31 cellular contexts compared by ENCODE assay signal in the genomic region with DNA sequence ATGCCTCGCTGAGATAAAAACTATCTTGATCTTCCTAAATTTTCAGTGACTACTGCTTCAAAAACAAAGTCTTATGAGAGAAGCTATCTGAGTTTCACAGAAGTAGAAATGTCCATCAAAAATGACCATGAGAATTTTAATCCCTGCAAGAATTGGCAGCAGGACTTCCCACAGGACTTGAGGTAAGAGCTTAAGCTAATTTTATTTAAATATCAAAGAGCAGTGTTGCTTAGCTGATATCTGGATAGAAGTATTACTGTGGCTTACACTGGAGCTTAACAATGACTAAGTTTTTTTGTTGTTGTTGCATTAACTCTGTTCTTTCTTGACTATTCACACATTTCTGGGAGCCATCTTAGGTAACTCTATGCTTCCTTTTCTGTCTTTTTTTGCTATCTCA.
"Had no signal": no experiment of that assay in that cellular context is flagged by ENCODE, and none has a peak within 500 bp of the region (broad histone marks: within the 10 kb centered on the region; RNA-seq: fewer than 3 reads in every experiment).

No MANE protein-coding gene starts in this region.

- H3K27ac ChIP-seq: ascending aorta, brain microvascular endothelial cell, coronary artery, dorsolateral prefrontal cortex, WERI-Rb-1 had no signal

- H3K4me3 ChIP-seq: ascending aorta, coronary artery, dorsolateral prefrontal cortex had no signal

- H3K9me3 ChIP-seq: ascending aorta had no signal

- H3K27me3 Mint-ChIP-seq: activated B cell treated with CpG ODN at 0.5 μM for 24 hours; activated CD8-positive, alpha-beta T cell treated with anti-CD3 and anti-CD28 coated beads for 36 hours; activated naive CD4-positive, alpha-beta T cell treated with anti-CD3 and anti-CD28 coated beads, Interleukin-2, amount 10 ng/mL, durations not matched to agents 7 days and 5 days; activated naive CD8-positive, alpha-beta T cell treated with anti-CD3 and anti-CD28 coated beads, Interleukin-2, amount 10 ng/mL, durations not matched to agents 7 days and 5 days; central memory CD8-positive, alpha-beta T cell; T-helper 17 cell had no signal

- H3K4me3 Mint-ChIP-seq: activated B cell treated with CpG ODN at 0.5 μM for 24 hours; activated CD8-positive, alpha-beta T cell treated with anti-CD3 and anti-CD28 coated beads for 36 hours; activated naive CD4-positive, alpha-beta T cell treated with anti-CD3 and anti-CD28 coated beads, Interleukin-2, amount 10 ng/mL, durations not matched to agents 7 days and 5 days; activated naive CD8-positive, alpha-beta T cell treated with anti-CD3 and anti-CD28 coated beads, Interleukin-2, amount 10 ng/mL, durations not matched to agents 7 days and 5 days; activated T-helper 1 cell treated with anti-CD3 and anti-CD28 coated beads, Interleukin-12 subunit alpha, Interleukin-12 subunit beta, Interleukin-2, Interleukin-4 antibody, amounts not matched to agents 30 ng/mL and 10 ng/mL and 1 ng/mL, durations not matched to agents 14 hours and 24 hours and 36 hours; central memory CD8-positive, alpha-beta T cell; dendritic cell treated with granulocyte-macrophage colony-stimulating factor and Interleukin-4, amounts not matched to agents 40 ng/mL and 50 ng/mL, for 4 days; endodermal cell; T-helper 17 cell; T-helper 2 cell treated with Interferon-gamma antibody and Interleukin-4, amounts not matched to agents 5 μg/mL and 100 μg/mL, for 36 hours had no signal

- H3K27me3 ChIP-seq: ascending aorta, brain microvascular endothelial cell, dorsolateral prefrontal cortex had no signal

- DNase-seq: activated B cell treated with CpG ODN at 0.5 μM for 24 hours; activated CD4-positive, alpha-beta T cell treated with anti-CD3 and anti-CD28 coated beads for 48 hours; activated CD4-positive, alpha-beta T cell treated with anti-CD3 and anti-CD28 coated beads, Interleukin-2, amount 50 U/mL, for 1 hour; activated CD4-positive, alpha-beta T cell treated with anti-CD3 and anti-CD28 coated beads, Interleukin-2, amount 50 U/mL, for 48 hours; activated CD8-positive, alpha-beta memory T cell treated with anti-CD3 and anti-CD28 coated beads for 24 hours; activated CD8-positive, alpha-beta T cell treated with anti-CD3 and anti-CD28 coated beads for 36 hours; activated effector memory CD4-positive, alpha-beta T cell treated with anti-CD3 and anti-CD28 coated beads, Interleukin-2, amount 50 U/mL, for 16 hours; activated naive CD4-positive, alpha-beta T cell; activated naive CD4-positive, alpha-beta T cell treated with anti-CD3 and anti-CD28 coated beads, Interleukin-2, amount 10 ng/mL, durations not matched to agents 7 days and 5 days; activated naive CD8-positive, alpha-beta T cell treated with anti-CD3 and anti-CD28 coated beads, Interleukin-2, amount 10 ng/mL, durations not matched to agents 7 days and 5 days; activated T-cell treated with anti-CD3 and anti-CD28 coated beads, Interleukin-2, amount 50 U/mL, for 1 hour; activated T-cell treated with anti-CD3 and anti-CD28 coated beads, Interleukin-2, amount 50 U/mL, for 48 hours; brain microvascular endothelial cell; dorsolateral prefrontal cortex; effector memory CD4-positive, alpha-beta T cell; endodermal cell; foreskin fibroblast; T-helper 1 cell; T-helper 17 cell; T1000; WERI-Rb-1 had no signal

- H3K36me3 Mint-ChIP-seq: activated naive CD4-positive, alpha-beta T cell treated with anti-CD3 and anti-CD28 coated beads, Interleukin-2, amount 10 ng/mL, durations not matched to agents 7 days and 5 days; activated naive CD4-positive, alpha-beta T cell treated with anti-CD3 and anti-CD28 coated beads, Interleukin-2, amount 50 U/mL, for 72 hours; activated naive CD8-positive, alpha-beta T cell treated with anti-CD3 and anti-CD28 coated beads, Interleukin-2, amount 10 ng/mL, durations not matched to agents 7 days and 5 days had no signal

- H3K4me1 Mint-ChIP-seq: activated B cell treated with CpG ODN at 0.5 μM for 24 hours; activated naive CD4-positive, alpha-beta T cell treated with anti-CD3 and anti-CD28 coated beads, Interleukin-2, amount 10 ng/mL, durations not matched to agents 7 days and 5 days; activated naive CD8-positive, alpha-beta T cell treated with anti-CD3 and anti-CD28 coated beads, Interleukin-2, amount 10 ng/mL, durations not matched to agents 7 days and 5 days; central memory CD8-positive, alpha-beta T cell; T-helper 17 cell had no signal

- H3K36me3 ChIP-seq: ascending aorta, brain microvascular endothelial cell, WERI-Rb-1 had no signal

- ATAC-seq: activated CD4-positive, CD25-positive, alpha-beta regulatory T cell treated with anti-CD3 and anti-CD28 coated beads, Interleukin-2, amount 50 U/mL, for 24 hours; activated CD8-positive, alpha-beta T cell treated with anti-CD3 and anti-CD28 coated beads for 36 hours; activated naive CD4-positive, alpha-beta T cell treated with anti-CD3 and anti-CD28 coated beads, Interleukin-2, amount 50 U/mL, for 72 hours; esophagus mucosa; T-helper 17 cell had no signal

- H3K4me1 ChIP-seq: ascending aorta had no signal

- H3K27ac Mint-ChIP-seq: activated B cell treated with CpG ODN at 0.5 μM for 24 hours; activated CD8-positive, alpha-beta T cell treated with anti-CD3 and anti-CD28 coated beads for 36 hours; activated naive CD4-positive, alpha-beta T cell treated with anti-CD3 and anti-CD28 coated beads, Interleukin-2, amount 10 ng/mL, durations not matched to agents 7 days and 5 days; activated naive CD4-positive, alpha-beta T cell treated with anti-CD3 and anti-CD28 coated beads, Interleukin-2, amount 50 U/mL, for 72 hours; activated naive CD8-positive, alpha-beta T cell treated with anti-CD3 and anti-CD28 coated beads, Interleukin-2, amount 10 ng/mL, durations not matched to agents 7 days and 5 days; activated T-helper 1 cell treated with anti-CD3 and anti-CD28 coated beads, Interleukin-12 subunit alpha, Interleukin-12 subunit beta, Interleukin-2, Interleukin-4 antibody, amounts not matched to agents 30 ng/mL and 10 ng/mL and 1 ng/mL, durations not matched to agents 14 hours and 24 hours and 36 hours; activated T-helper 2 cell treated with anti-CD3 and anti-CD28 coated beads, Interferon-gamma antibody, Interleukin-2, Interleukin-4, amounts not matched to agents 10 μg/mL and 5 μg/mL and 100 μg/mL, durations not matched to agents 14 hours and 24 hours and 36 hours; dendritic cell treated with granulocyte-macrophage colony-stimulating factor and Interleukin-4, amounts not matched to agents 40 ng/mL and 50 ng/mL, for 4 days; endodermal cell; T-helper 17 cell; T-helper 2 cell treated with Interferon-gamma antibody and Interleukin-4, amounts not matched to agents 5 μg/mL and 100 μg/mL, for 36 hours had no signal

- H3K9me3 Mint-ChIP-seq: activated B cell treated with CpG ODN at 0.5 μM for 24 hours; activated naive CD8-positive, alpha-beta T cell treated with anti-CD3 and anti-CD28 coated beads, Interleukin-2, amount 10 ng/mL, durations not matched to agents 7 days and 5 days; activated T-helper 1 cell treated with anti-CD3 and anti-CD28 coated beads, Interleukin-12 subunit alpha, Interleukin-12 subunit beta, Interleukin-2, Interleukin-4 antibody, amounts not matched to agents 30 ng/mL and 10 ng/mL and 1 ng/mL, durations not matched to agents 14 hours and 24 hours and 36 hours; activated T-helper 2 cell treated with anti-CD3 and anti-CD28 coated beads, Interferon-gamma antibody, Interleukin-2, Interleukin-4, amounts not matched to agents 10 μg/mL and 5 μg/mL and 100 μg/mL, durations not matched to agents 14 hours and 24 hours and 36 hours; dendritic cell treated with granulocyte-macrophage colony-stimulating factor and Interleukin-4, amounts not matched to agents 40 ng/mL and 50 ng/mL, for 4 days; endodermal cell; T-helper 2 cell treated with Interferon-gamma antibody and Interleukin-4, amounts not matched to agents 5 μg/mL and 100 μg/mL, for 36 hours had no signal
